In the genomic region with DNA sequence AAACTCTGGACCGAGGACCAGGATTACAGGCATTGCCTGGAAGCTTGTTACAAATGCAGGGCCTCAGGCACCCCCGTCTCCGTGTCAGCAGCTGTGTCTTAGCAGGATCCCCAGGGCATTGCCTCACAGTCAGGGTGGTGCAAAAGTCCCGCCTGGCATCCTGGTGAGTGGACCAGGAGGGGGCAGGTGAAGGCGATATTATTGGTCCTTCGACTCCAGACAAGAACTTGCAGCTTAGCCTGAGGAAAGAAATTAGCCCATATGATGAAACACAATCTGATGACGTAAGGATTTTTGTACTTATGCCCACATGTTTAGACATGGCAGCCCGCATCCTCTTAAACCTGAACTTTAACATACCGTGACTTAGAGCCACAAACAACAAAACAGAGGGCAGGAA, we compare ENCODE assay signal across 26 cellular contexts. TPM values are rescaled to one million over a fixed set of nuclear protein-coding genes. Genes with fewer than 3 reads are reported as not detected.
DNase-seq lines count a peak whose midpoint lies in the region; ATAC-seq, FAIRE-seq and TF ChIP-seq lines count a peak whose summit lies in the region.
"Had no signal": no experiment of that assay in that cellular context is flagged by ENCODE, and none has a peak within 500 bp of the region (broad histone marks: within the 10 kb centered on the region; RNA-seq: fewer than 3 reads in every experiment).

No MANE protein-coding gene starts in this region.

- H3K36me3 ChIP-seq in GM12878 (ENCODE audit: control insufficient read depth in 2 of 2, insufficient read depth in 2 of 2, low read length in 1 of 2) = no peaks in the 10 kb centered on the region
- H3K36me3 ChIP-seq in spleen = no peaks in the 10 kb centered on the region
- H3K36me3 ChIP-seq: MG63, neutrophil, thyroid gland had no signal

- H3K4me3 ChIP-seq in GM12878 (no peak overlapping the region), spleen (no peak overlapping the region)
- H3K4me3 ChIP-seq: body of pancreas, GM23338, MG63, thyroid gland had no signal

- peak; percentile 58 for DNase-seq in activated effector memory CD4-positive, alpha-beta T cell treated with anti-CD3 and anti-CD28 coated beads, Interleukin-2, amount 50 U/mL, for 16 hours
- no peak for DNase-seq in activated effector memory CD4-positive, alpha-beta T cell treated with Interleukin-2 at 50 U/mL for 16 hours
- DNase-seq in NCI-H1436 treated with DMSO at 0.1 percent for 48 hours (lab: John Stamatoyannopoulos, UW) (peak; percentile 38), GM12878 (ENCODE audit: low read depth, low spot score) (no peak), spleen (peak; percentile 71)
- no peak for DNase-seq in activated CD4-positive, alpha-beta T cell treated with anti-CD3 and anti-CD28 coated beads for 48 hours
- DNase-seq: activated CD4-positive, alpha-beta T cell treated with anti-CD3 and anti-CD28 coated beads, Interleukin-2, amount 50 U/mL, for 48 hours; activated naive CD8-positive, alpha-beta T cell treated with anti-CD3 and anti-CD28 coated beads, Interleukin-2, amount 10 ng/mL, durations not matched to agents 7 days and 5 days; activated T-cell treated with anti-CD3 and anti-CD28 coated beads, Interleukin-2, amount 50 U/mL, for 4 hours; body of pancreas; MG63; midbrain; NCI-H2029 treated with DMSO at 0.1 percent for 48 hours; NCI-H774; retina; stimulated activated CD4-positive, alpha-beta T cell treated with anti-CD3 and anti-CD28 coated beads, Interleukin-15, amount 100 ng/mL, for 24 hours; stimulated activated naive B cell treated with anti-CD40 and anti-IgM and Interleukin-4, amounts not matched to agents 10 μg/mL and 1 μg/mL and 100 μg/mL, for 72 hours; thyroid gland had no signal

- intact Hi-C loops in GM12878 (cut with micrococcal nuclease; ENCODE audit: unreplicated experiment) = no loop called here
- intact Hi-C loops in spleen (cut with DNase I; ENCODE audit: low total_unique reads) = no loop called here

- no peak overlapping the region for H3K4me2 ChIP-seq in GM12878 (ENCODE audit: control insufficient read depth, insufficient read depth)
- H3K4me2 ChIP-seq: GM23338 had no signal

- CTCF ChIA-PET in GM12878 (lab: Yijun Ruan, JAX) = interaction anchor here (0.8 to 9.7 kb wide), 7 partner anchors 13 to 310 kb away, joined by 3 to 117 read pairs (median 5); a partner anchor contains a TSS

- TF ChIP-seq EP300 in GM12878 (IDR thresholded peaks at IDR 0.05; ENCODE audit: borderline replicate concordance in 1 of 2, control insufficient read depth in 1 of 2, low read depth in 2 of 2, low read length in 2 of 2) = no peak

- H3K79me2 ChIP-seq in GM12878 (ENCODE audit: control insufficient read depth, insufficient read depth, low read length) = no peaks in the 10 kb centered on the region

- RAD21 ChIA-PET in GM12878 (lab: Charles Lee; ENCODE audit: unreplicated experiment) = interaction anchor here (0.7 to 2.7 kb wide), 11 partner anchors 13 to 145 kb away, joined by 3 to 22 read pairs (median 4); no protein-coding TSS in a partner anchor

- no peaks in the 10 kb centered on the region for H3K27me3 ChIP-seq in GM12878 (replicated peaks in 1 of 2; ENCODE audit: control insufficient read depth in 2 of 2, insufficient read depth in 2 of 2, low read length in 1 of 2)
- peaks cover 0 to 12% (median 0%) of the 10 kb centered on the region in 7 donors for H3K27me3 ChIP-seq in spleen (replicated peaks in 1 of 7)
- H3K27me3 ChIP-seq: body of pancreas, MG63, neutrophil, thyroid gland had no signal

- SMC1A ChIA-PET in GM12878 (lab: Charles Lee; ENCODE audit: uncharacterized antibody, unreplicated experiment) = interaction anchor here (0.7 to 3.7 kb wide), 10 partner anchors 12 to 144 kb away, joined by 3 to 35 read pairs (median 3); no protein-coding TSS in a partner anchor

- no peak overlapping the region for H3K27ac ChIP-seq in GM12878 (ENCODE audit: control insufficient read depth, insufficient read depth)
- no peak overlapping the region for H3K27ac ChIP-seq in spleen
- H3K27ac ChIP-seq: body of pancreas, neutrophil, thyroid gland had no signal

- ATAC-seq in GM12878 (no peak), GM19397 (IDR thresholded peaks at IDR 0.05; ENCODE audit: unreplicated experiment) (no peak), HG03139 (IDR thresholded peaks at IDR 0.05; ENCODE audit: unreplicated experiment) (no peak)
- ATAC-seq: activated T-cell treated with anti-CD3 and anti-CD28 coated beads, Interleukin-2, amount 50 U/mL, for 4 hours; body of pancreas; GM23338; stimulated activated naive B cell treated with anti-CD40 and anti-IgM and Interleukin-4, amounts not matched to agents 10 μg/mL and 1 μg/mL and 100 μg/mL, for 72 hours had no signal

- TF ChIP-seq POLR2A in GM12878 (IDR thresholded peaks at IDR 0.05; ENCODE audit: low read depth, low read length) = no peak
- TF ChIP-seq POLR2A in spleen (IDR thresholded peaks at IDR 0.05) = no peak

- no TSS peak for BruUV-seq in GM12878 (replicated peaks; lab: Mats Ljungman, UMichigan)

- TF ChIP-seq RAD21 in GM12878 (IDR thresholded peaks at IDR 0.05; ENCODE audit: insufficient read depth, low read depth, low read length) = peak; percentile 27; the same call in 1 of the 2 replicates

- in situ Hi-C loops in GM12878 (cut with MboI) = no loop called here

- no peak for FAIRE-seq in GM12878 (lab: Jason Lieb, UNC)
- FAIRE-seq: frontal cortex had no signal

- POLR2A ChIA-PET in GM12878 (lab: Charles Lee) = interaction anchor here (8.6 kb wide), 1 partner anchor 81 kb away, joined by 54 read pairs; no protein-coding TSS in a partner anchor

- 40% methylated on average over 9 of the region's 9 CpGs for WGBS in GM12878 (ENCODE audit: insufficient coverage, insufficient replicate concordance, low lambda C conversion rate, missing lambda C conversion rate)
- 42 to 78% (median 60%) methylated on average over 9 of the region's 9 CpGs for WGBS in spleen, 5 donors

- H3K9ac ChIP-seq in GM12878 (ENCODE audit: control insufficient read depth, insufficient read depth, low read length) = no peak overlapping the region

- no peak overlapping the region for H2AFZ ChIP-seq in GM12878 (ENCODE audit: control insufficient read depth, low read depth, low read length)
- H2AFZ ChIP-seq: GM23338 had no signal

- H3K9me3 ChIP-seq in GM12878 (replicated peaks; ENCODE audit: control insufficient read depth, insufficient read depth, low read length) (no peaks in the 10 kb centered on the region; the same call in 2 of the 3 replicates), spleen (no peaks in the 10 kb centered on the region)
- H3K9me3 ChIP-seq: body of pancreas, MG63, neutrophil, thyroid gland had no signal

- H3K4me1 ChIP-seq in GM12878 (ENCODE audit: control insufficient read depth, insufficient read depth, low read length) (peaks cover 10% of the 10 kb centered on the region), spleen (peaks cover 0 to 31% (median 18%) of the 10 kb centered on the region in 6 donors)

- H4K20me1 ChIP-seq in GM12878 (ENCODE audit: control insufficient read depth, insufficient read depth) = no peaks in the 10 kb centered on the region

- TF ChIP-seq CTCF in GM12878 (IDR thresholded peaks at IDR 0.05 in 2 of 3, conservative IDR thresholded peaks at IDR 0.05 in 1 of 3; ENCODE audit: control insufficient read depth in 2 of 3, extremely low read depth in 1 of 3, insufficient read depth in 1 of 3, low read depth in 3 of 3, low read length in 3 of 3) (no peak), spleen (IDR thresholded peaks at IDR 0.05 in 8 of 11, conservative IDR thresholded peaks at IDR 0.05 in 3 of 11) (no peak)

RNA-seq across cellular contexts. Expression of a gene that starts 40.8 kb away (rescaled TPM):
- 0.56 and 0.78 TPM in 2 replicates for total RNA-seq in GM12878 (2013; cell fraction: nucleolus; rRNA removed)
- 0.11 and 0.33 TPM in 2 replicates for total RNA-seq in GM12878 (2014; rRNA removed)
- 0.27 and 0.37 TPM in 2 replicates for total RNA-seq in GM12878 (2014; rRNA removed; fragmentation: Illumina TruSeq; extraction: Trizol)
- 0.27 and 0.28 TPM in 2 replicates for total RNA-seq in GM12878 (2021)
- 0.94 TPM for polyA plus RNA-seq in GM12878 (2011; ENCODE audit: low read depth)
- 0.38 and 0.59 TPM in 2 replicates for polyA plus RNA-seq in GM12878 (2011; rRNA removed)
- 0.10 and 0.21 TPM in 2 replicates for polyA plus RNA-seq in GM12878 (2011; cell fraction: cytosol; rRNA removed)
- polyA plus RNA-seq in GM12878 (2011; cell fraction: nucleus; rRNA removed) = 0.16 and 0.22 TPM in 2 replicates
- polyA plus RNA-seq in GM12878 (2012) = 0.79 and 1.1 TPM in 2 replicates
- 0.37 and 0.67 TPM in 2 replicates for polyA plus RNA-seq in GM12878 (2014; fragmentation: Illumina TruSeq; extraction: Trizol)
- under 1 TPM; 0.37 to 0.38 TPM for polyA plus RNA-seq in GM12878 (2014; fragmentation: Nextera tagmentation; extraction: Ambion mirVana)
- polyA plus RNA-seq in GM12878 (2014; rRNA removed) = 0.19 and 0.81 TPM in 2 replicates
- 1 to 10 TPM; 1.2 to 1.4 TPM for polyA plus RNA-seq in GM12878 (2016; fragmentation: Nextera tagmentation; extraction: Ambion mirVana)
- polyA minus RNA-seq in GM12878 (2011; rRNA and poly(A)+ RNA removed) = 0.88 TPM in 1 of 2 replicates, not detected in the other
- polyA minus RNA-seq in GM12878 (2011; cell fraction: cytosol; rRNA and poly(A)+ RNA removed) = not detected in 2 replicates
- polyA minus RNA-seq in GM12878 (2011; cell fraction: nucleus; rRNA and poly(A)+ RNA removed) = not detected in 2 replicates
- total RNA-seq in spleen = under 1 TPM in 2 of 7 donors, not detected in 5; 0.25 to 0.33 TPM
- under 1 TPM; 0.10 to 0.35 (median 0.26) TPM for polyA plus RNA-seq in spleen
- total RNA-seq: activated naive CD8-positive, alpha-beta T cell treated with anti-CD3 and anti-CD28 coated beads, Interleukin-2, amount 10 ng/mL, durations not matched to agents 7 days and 5 days; activated T-cell treated with anti-CD3 and anti-CD28 coated beads, Interleukin-2, amount 50 U/mL, for 4 hours; GM23338 had no signal
- polyA plus RNA-seq: AG04450 had no signal

RNA-seq across cellular contexts. Expression of a gene that starts 51.5 kb away (rescaled TPM):
- 1.8 and 1.9 TPM in 2 replicates for total RNA-seq in GM12878 (2013; cell fraction: nucleolus; rRNA removed)
- total RNA-seq in GM12878 (2014; rRNA removed) (0.05 and 0.17 TPM in 2 replicates), GM12878 (2014; rRNA removed; fragmentation: Illumina TruSeq; extraction: Trizol) (0.05 and 0.13 TPM in 2 replicates), GM12878 (2021) (0.27 and 0.28 TPM in 2 replicates), spleen (10 to 100 TPM in 5 of 7 donors, 1 to 10 TPM in 2; 7.2 to 16.3 (median 11.4) TPM)
- polyA plus RNA-seq in GM12878 (2011; ENCODE audit: low read depth) = 0.16 TPM
- polyA plus RNA-seq in GM12878 (2011; rRNA removed) (0.16 and 0.33 TPM in 2 replicates), GM12878 (2014; fragmentation: Illumina TruSeq; extraction: Trizol) (0.17 and 0.21 TPM in 2 replicates), GM12878 (2014; fragmentation: Nextera tagmentation; extraction: Ambion mirVana) (under 1 TPM in 1 of 2 experiments, not detected in 1; 0.04 TPM), GM12878 (2014; rRNA removed) (0.20 and 0.23 TPM in 2 replicates), GM12878 (2016; fragmentation: Nextera tagmentation; extraction: Ambion mirVana) (under 1 TPM; 0.26 to 0.39 TPM), spleen (1 to 10 TPM; 2.6 to 4.2 (median 3.3) TPM)
- polyA plus RNA-seq in GM12878 (2011; cell fraction: cytosol; rRNA removed) = 0.36 and 0.57 TPM in 2 replicates
- 1.8 and 2.2 TPM in 2 replicates for polyA plus RNA-seq in GM12878 (2011; cell fraction: nucleus; rRNA removed)
- 0.26 and 0.59 TPM in 2 replicates for polyA plus RNA-seq in GM12878 (2012)
- polyA minus RNA-seq in GM12878 (2011; rRNA and poly(A)+ RNA removed) = 0.72 TPM in 1 of 2 replicates, not detected in the other
- 0.73 TPM in 1 of 2 replicates, not detected in the other for polyA minus RNA-seq in GM12878 (2011; cell fraction: cytosol; rRNA and poly(A)+ RNA removed)
- 0.73 and 0.86 TPM in 2 replicates for polyA minus RNA-seq in GM12878 (2011; cell fraction: nucleus; rRNA and poly(A)+ RNA removed)
- total RNA-seq: epithelial cell of proximal tubule, frontal cortex, GM23338, RPMI7951 had no signal
- polyA plus RNA-seq: AG04450, GM23338 had no signal

RNA-seq across cellular contexts. Expression of a gene that starts 58.5 kb away (rescaled TPM):
- 129 and 143 TPM in 2 replicates for total RNA-seq in GM12878 (2013; cell fraction: nucleolus; rRNA removed)
- total RNA-seq in GM12878 (2014; rRNA removed) = 33.0 and 35.5 TPM in 2 replicates
- total RNA-seq in GM12878 (2014; rRNA removed; fragmentation: Illumina TruSeq; extraction: Trizol) = 19.2 and 19.7 TPM in 2 replicates
- total RNA-seq in GM12878 (2021) = 30.7 and 34.8 TPM in 2 replicates
- 6.2 TPM for polyA plus RNA-seq in GM12878 (2011; ENCODE audit: low read depth)
- polyA plus RNA-seq in GM12878 (2011; rRNA removed) = 17.7 and 23.3 TPM in 2 replicates
- 20.2 and 24.6 TPM in 2 replicates for polyA plus RNA-seq in GM12878 (2011; cell fraction: cytosol; rRNA removed)
- polyA plus RNA-seq in GM12878 (2011; cell fraction: nucleus; rRNA removed) = 75.0 and 82.4 TPM in 2 replicates
- polyA plus RNA-seq in GM12878 (2012) = 17.7 and 18.5 TPM in 2 replicates
- polyA plus RNA-seq in GM12878 (2014; fragmentation: Illumina TruSeq; extraction: Trizol) = 12.0 and 18.4 TPM in 2 replicates
- 1 to 10 TPM; 1.1 to 2.4 TPM for polyA plus RNA-seq in GM12878 (2014; fragmentation: Nextera tagmentation; extraction: Ambion mirVana)
- 25.4 and 26.5 TPM in 2 replicates for polyA plus RNA-seq in GM12878 (2014; rRNA removed)
- polyA plus RNA-seq in GM12878 (2016; fragmentation: Nextera tagmentation; extraction: Ambion mirVana) = 10 to 100 TPM; 28.0 to 32.0 TPM
- polyA minus RNA-seq in GM12878 (2011; rRNA and poly(A)+ RNA removed) = 22.6 and 32.2 TPM in 2 replicates
- 8.6 and 12.4 TPM in 2 replicates for polyA minus RNA-seq in GM12878 (2011; cell fraction: cytosol; rRNA and poly(A)+ RNA removed)
- 43.9 and 56.5 TPM in 2 replicates for polyA minus RNA-seq in GM12878 (2011; cell fraction: nucleus; rRNA and poly(A)+ RNA removed)
- total RNA-seq in spleen = 10 to 100 TPM; 20.9 to 31.4 (median 24.5) TPM
- polyA plus RNA-seq in spleen = 10 to 100 TPM in 1 of 3 donors, 1 to 10 TPM in 2; 6.9 to 12.0 (median 9.5) TPM

RNA-seq across cellular contexts. Expression of a gene that starts 59.3 kb away (rescaled TPM):
- 4.1 and 4.2 TPM in 2 replicates for total RNA-seq in GM12878 (2013; cell fraction: nucleolus; rRNA removed)
- 0.65 and 1.4 TPM in 2 replicates for total RNA-seq in GM12878 (2014; rRNA removed)
- total RNA-seq in GM12878 (2014; rRNA removed; fragmentation: Illumina TruSeq; extraction: Trizol) = 0.63 and 0.83 TPM in 2 replicates
- 0.90 and 1.2 TPM in 2 replicates for total RNA-seq in GM12878 (2021)
- polyA plus RNA-seq in GM12878 (2011; ENCODE audit: low read depth) = 13.4 TPM
- polyA plus RNA-seq in GM12878 (2011; rRNA removed) = not detected in 2 replicates
- polyA plus RNA-seq in GM12878 (2011; cell fraction: cytosol; rRNA removed) = 0.03 TPM in 1 of 2 replicates, not detected in the other
- polyA plus RNA-seq in GM12878 (2011; cell fraction: nucleus; rRNA removed) = 0.13 TPM in 1 of 2 replicates, not detected in the other
- 16.4 and 22.8 TPM in 2 replicates for polyA plus RNA-seq in GM12878 (2012)
- polyA plus RNA-seq in GM12878 (2014; fragmentation: Illumina TruSeq; extraction: Trizol) = 0.17 and 0.51 TPM in 2 replicates
- polyA plus RNA-seq in GM12878 (2014; fragmentation: Nextera tagmentation; extraction: Ambion mirVana) = 1 to 10 TPM in 1 of 2 experiments, under 1 TPM in 1; 0.82 to 1.5 TPM
- 0.51 and 1.3 TPM in 2 replicates for polyA plus RNA-seq in GM12878 (2014; rRNA removed)
- polyA plus RNA-seq in GM12878 (2016; fragmentation: Nextera tagmentation; extraction: Ambion mirVana) = under 1 TPM; 0.56 to 0.59 TPM
- polyA minus RNA-seq in GM12878 (2011; rRNA and poly(A)+ RNA removed) = 0.10 TPM in 1 of 2 replicates, not detected in the other
- polyA minus RNA-seq in GM12878 (2011; cell fraction: cytosol; rRNA and poly(A)+ RNA removed) = 1.6 TPM in 1 of 2 replicates, not detected in the other
- polyA minus RNA-seq in GM12878 (2011; cell fraction: nucleus; rRNA and poly(A)+ RNA removed) = not detected in 2 replicates
- total RNA-seq in spleen = 1 to 10 TPM in 2 of 7 donors, under 1 TPM in 4, not detected in 1; 0.51 to 6.0 (median 0.78) TPM
- under 1 TPM; 0.22 to 0.32 (median 0.24) TPM for polyA plus RNA-seq in spleen
- total RNA-seq: frontal cortex, RPMI7951 had no signal
- polyA plus RNA-seq: AG04450, GM23338 had no signal

Comparison
In these comparisons a context has a peak if more than half of its experiments do, and no peak if none do; other contexts are left out.
1. DNase-seq: peak in activated effector memory CD4-positive, alpha-beta T cell treated with anti-CD3 and anti-CD28 coated beads, Interleukin-2, amount 50 U/mL, for 16 hours (single experiment), NCI-H1436 treated with DMSO at 0.1 percent for 48 hours (single experiment) and spleen (single experiment); none in activated effector memory CD4-positive, alpha-beta T cell treated with Interleukin-2 at 50 U/mL for 16 hours (single experiment), GM12878 (single experiment) and activated CD4-positive, alpha-beta T cell treated with anti-CD3 and anti-CD28 coated beads for 48 hours (single experiment).